In genomic region chr3:122383915-122384697, GRCh38 we compare ENCODE assay signal across 1 cellular context.
TF ChIP-seq lines count a peak whose summit lies in the region.

A gene with protein sequence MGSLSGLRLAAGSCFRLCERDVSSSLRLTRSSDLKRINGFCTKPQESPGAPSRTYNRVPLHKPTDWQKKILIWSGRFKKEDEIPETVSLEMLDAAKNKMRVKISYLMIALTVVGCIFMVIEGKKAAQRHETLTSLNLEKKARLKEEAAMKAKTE (plus strand): TSS chr3:122384182. CDS start chr3:122384266, 84 bp downstream.

TF ChIP-seq in HepG2, 621 proteins besides CTCF, POLR2A, EP300 and RAD21 (continued from another document and continues in another):
- TF ChIP-seq, protein P1, sequence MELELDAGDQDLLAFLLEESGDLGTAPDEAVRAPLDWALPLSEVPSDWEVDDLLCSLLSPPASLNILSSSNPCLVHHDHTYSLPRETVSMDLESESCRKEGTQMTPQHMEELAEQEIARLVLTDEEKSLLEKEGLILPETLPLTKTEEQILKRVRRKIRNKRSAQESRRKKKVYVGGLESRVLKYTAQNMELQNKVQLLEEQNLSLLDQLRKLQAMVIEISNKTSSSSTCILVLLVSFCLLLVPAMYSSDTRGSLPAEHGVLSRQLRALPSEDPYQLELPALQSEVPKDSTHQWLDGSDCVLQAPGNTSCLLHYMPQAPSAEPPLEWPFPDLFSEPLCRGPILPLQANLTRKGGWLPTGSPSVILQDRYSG (CRISPR knock-in tag; IDR thresholded peaks at IDR 0.05), result peak; percentile 78; the same call in 1 of the 2 replicates
- TF ChIP-seq ZNF329 (CRISPR knock-in tag; IDR thresholded peaks at IDR 0.05; ENCODE audit: low read depth) (peak; percentile 90), ZZZ3 (CRISPR knock-in tag; IDR thresholded peaks at IDR 0.05; ENCODE audit: borderline replicate concordance) (peak; percentile 68; the same call in 1 of the 2 replicates), KDM4B (CRISPR knock-in tag; IDR thresholded peaks at IDR 0.05) (peak; percentile 96), SRSF4 (IDR thresholded peaks at IDR 0.05; ENCODE audit: low read depth, low read length, poor library complexity, severe bottlenecking) (no peak), ZBTB40 (IDR thresholded peaks at IDR 0.05) (no peak), ZBTB40 (CRISPR knock-in tag; IDR thresholded peaks at IDR 0.05) (peak; percentile 72; the same call in 1 of the 2 replicates), ZNF672 (CRISPR knock-in tag; IDR thresholded peaks at IDR 0.05) (no peak), U2AF2 (IDR thresholded peaks at IDR 0.05; ENCODE audit: low read depth, low read length) (no peak), GMEB2 (CRISPR knock-in tag; IDR thresholded peaks at IDR 0.05; ENCODE audit: low read depth) (peak; percentile 88), ZNF556 (CRISPR knock-in tag; IDR thresholded peaks at IDR 0.05; ENCODE audit: borderline replicate concordance) (peak; percentile 95), BHLHE40 (IDR thresholded peaks at IDR 0.05; ENCODE audit: low read length) (0 out of 2 replicates have a peak, but pooled peaks have one; percentile 45), SPEN (CRISPR knock-in tag; IDR thresholded peaks at IDR 0.05; ENCODE audit: low read depth) (peak; percentile 96), SIX4 (CRISPR knock-in tag; IDR thresholded peaks at IDR 0.05) (0 out of 2 replicates have a peak, but pooled peaks have one; percentile 61), ZNF234 (CRISPR knock-in tag; conservative IDR thresholded peaks at IDR 0.05) (no peak), ZMAT5 (CRISPR knock-in tag; IDR thresholded peaks at IDR 0.05; ENCODE audit: borderline replicate concordance, low read depth) (no peak), DMAP1 (CRISPR knock-in tag; IDR thresholded peaks at IDR 0.05) (peak; percentile 84), CHCHD3 (CRISPR knock-in tag; IDR thresholded peaks at IDR 0.05) (no peak), SYNCRIP (IDR thresholded peaks at IDR 0.05; ENCODE audit: insufficient read depth, low read depth, low read length) (no peak), ZNF17 (CRISPR knock-in tag; IDR thresholded peaks at IDR 0.05) (no peak), ZNF557 (CRISPR knock-in tag; IDR thresholded peaks at IDR 0.05) (peak; percentile 97), TCF7 (IDR thresholded peaks at IDR 0.05; ENCODE audit: low read depth) (no peak), IKZF4 (CRISPR knock-in tag; IDR thresholded peaks at IDR 0.05; ENCODE audit: borderline replicate concordance, low read depth, not compliant biosample characterization) (peak; percentile 49), ZSCAN25 (CRISPR knock-in tag; IDR thresholded peaks at IDR 0.05) (peak; percentile 60; the same call in 1 of the 2 replicates), ZNF746 (CRISPR knock-in tag; IDR thresholded peaks at IDR 0.05) (0 out of 2 replicates have a peak, but pooled peaks have one; percentile 63)
- TF ChIP-seq, protein P2, sequence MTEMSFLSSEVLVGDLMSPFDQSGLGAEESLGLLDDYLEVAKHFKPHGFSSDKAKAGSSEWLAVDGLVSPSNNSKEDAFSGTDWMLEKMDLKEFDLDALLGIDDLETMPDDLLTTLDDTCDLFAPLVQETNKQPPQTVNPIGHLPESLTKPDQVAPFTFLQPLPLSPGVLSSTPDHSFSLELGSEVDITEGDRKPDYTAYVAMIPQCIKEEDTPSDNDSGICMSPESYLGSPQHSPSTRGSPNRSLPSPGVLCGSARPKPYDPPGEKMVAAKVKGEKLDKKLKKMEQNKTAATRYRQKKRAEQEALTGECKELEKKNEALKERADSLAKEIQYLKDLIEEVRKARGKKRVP (CRISPR knock-in tag; IDR thresholded peaks at IDR 0.05), result peak in 1 of 2 experiments; percentile 63; a peak in 2 of 4 replicates
- TF ChIP-seq, protein P3, sequence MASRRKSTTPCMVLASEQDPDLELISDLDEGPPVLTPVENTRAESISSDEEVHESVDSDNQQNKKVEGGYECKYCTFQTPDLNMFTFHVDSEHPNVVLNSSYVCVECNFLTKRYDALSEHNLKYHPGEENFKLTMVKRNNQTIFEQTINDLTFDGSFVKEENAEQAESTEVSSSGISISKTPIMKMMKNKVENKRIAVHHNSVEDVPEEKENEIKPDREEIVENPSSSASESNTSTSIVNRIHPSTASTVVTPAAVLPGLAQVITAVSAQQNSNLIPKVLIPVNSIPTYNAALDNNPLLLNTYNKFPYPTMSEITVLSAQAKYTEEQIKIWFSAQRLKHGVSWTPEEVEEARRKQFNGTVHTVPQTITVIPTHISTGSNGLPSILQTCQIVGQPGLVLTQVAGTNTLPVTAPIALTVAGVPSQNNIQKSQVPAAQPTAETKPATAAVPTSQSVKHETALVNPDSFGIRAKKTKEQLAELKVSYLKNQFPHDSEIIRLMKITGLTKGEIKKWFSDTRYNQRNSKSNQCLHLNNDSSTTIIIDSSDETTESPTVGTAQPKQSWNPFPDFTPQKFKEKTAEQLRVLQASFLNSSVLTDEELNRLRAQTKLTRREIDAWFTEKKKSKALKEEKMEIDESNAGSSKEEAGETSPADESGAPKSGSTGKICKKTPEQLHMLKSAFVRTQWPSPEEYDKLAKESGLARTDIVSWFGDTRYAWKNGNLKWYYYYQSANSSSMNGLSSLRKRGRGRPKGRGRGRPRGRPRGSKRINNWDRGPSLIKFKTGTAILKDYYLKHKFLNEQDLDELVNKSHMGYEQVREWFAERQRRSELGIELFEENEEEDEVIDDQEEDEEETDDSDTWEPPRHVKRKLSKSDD (CRISPR knock-in tag; IDR thresholded peaks at IDR 0.05; ENCODE audit: low read depth), result peak; percentile 94
- TF ChIP-seq, protein P4, sequence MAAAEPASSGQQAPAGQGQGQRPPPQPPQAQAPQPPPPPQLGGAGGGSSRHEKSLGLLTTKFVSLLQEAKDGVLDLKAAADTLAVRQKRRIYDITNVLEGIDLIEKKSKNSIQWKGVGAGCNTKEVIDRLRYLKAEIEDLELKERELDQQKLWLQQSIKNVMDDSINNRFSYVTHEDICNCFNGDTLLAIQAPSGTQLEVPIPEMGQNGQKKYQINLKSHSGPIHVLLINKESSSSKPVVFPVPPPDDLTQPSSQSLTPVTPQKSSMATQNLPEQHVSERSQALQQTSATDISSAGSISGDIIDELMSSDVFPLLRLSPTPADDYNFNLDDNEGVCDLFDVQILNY (CRISPR knock-in tag; conservative IDR thresholded peaks at IDR 0.05), result 0 out of 2 replicates have a peak, but pooled peaks have one; percentile 21
- TF ChIP-seq, protein P5, sequence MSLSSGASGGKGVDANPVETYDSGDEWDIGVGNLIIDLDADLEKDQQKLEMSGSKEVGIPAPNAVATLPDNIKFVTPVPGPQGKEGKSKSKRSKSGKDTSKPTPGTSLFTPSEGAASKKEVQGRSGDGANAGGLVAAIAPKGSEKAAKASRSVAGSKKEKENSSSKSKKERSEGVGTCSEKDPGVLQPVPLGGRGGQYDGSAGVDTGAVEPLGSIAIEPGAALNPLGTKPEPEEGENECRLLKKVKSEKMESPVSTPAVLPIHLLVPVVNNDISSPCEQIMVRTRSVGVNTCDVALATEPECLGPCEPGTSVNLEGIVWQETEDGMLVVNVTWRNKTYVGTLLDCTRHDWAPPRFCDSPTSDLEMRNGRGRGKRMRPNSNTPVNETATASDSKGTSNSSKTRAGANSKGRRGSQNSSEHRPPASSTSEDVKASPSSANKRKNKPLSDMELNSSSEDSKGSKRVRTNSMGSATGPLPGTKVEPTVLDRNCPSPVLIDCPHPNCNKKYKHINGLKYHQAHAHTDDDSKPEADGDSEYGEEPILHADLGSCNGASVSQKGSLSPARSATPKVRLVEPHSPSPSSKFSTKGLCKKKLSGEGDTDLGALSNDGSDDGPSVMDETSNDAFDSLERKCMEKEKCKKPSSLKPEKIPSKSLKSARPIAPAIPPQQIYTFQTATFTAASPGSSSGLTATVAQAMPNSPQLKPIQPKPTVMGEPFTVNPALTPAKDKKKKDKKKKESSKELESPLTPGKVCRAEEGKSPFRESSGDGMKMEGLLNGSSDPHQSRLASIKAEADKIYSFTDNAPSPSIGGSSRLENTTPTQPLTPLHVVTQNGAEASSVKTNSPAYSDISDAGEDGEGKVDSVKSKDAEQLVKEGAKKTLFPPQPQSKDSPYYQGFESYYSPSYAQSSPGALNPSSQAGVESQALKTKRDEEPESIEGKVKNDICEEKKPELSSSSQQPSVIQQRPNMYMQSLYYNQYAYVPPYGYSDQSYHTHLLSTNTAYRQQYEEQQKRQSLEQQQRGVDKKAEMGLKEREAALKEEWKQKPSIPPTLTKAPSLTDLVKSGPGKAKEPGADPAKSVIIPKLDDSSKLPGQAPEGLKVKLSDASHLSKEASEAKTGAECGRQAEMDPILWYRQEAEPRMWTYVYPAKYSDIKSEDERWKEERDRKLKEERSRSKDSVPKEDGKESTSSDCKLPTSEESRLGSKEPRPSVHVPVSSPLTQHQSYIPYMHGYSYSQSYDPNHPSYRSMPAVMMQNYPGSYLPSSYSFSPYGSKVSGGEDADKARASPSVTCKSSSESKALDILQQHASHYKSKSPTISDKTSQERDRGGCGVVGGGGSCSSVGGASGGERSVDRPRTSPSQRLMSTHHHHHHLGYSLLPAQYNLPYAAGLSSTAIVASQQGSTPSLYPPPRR (CRISPR knock-in tag; IDR thresholded peaks at IDR 0.05; ENCODE audit: borderline replicate concordance), result peak; percentile 82
- TF ChIP-seq, protein P6, sequence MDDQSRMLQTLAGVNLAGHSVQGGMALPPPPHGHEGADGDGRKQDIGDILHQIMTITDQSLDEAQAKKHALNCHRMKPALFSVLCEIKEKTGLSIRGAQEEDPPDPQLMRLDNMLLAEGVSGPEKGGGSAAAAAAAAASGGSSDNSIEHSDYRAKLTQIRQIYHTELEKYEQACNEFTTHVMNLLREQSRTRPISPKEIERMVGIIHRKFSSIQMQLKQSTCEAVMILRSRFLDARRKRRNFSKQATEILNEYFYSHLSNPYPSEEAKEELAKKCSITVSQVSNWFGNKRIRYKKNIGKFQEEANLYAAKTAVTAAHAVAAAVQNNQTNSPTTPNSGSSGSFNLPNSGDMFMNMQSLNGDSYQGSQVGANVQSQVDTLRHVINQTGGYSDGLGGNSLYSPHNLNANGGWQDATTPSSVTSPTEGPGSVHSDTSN (CRISPR knock-in tag; IDR thresholded peaks at IDR 0.05; ENCODE audit: borderline replicate concordance), result peak; percentile 54; the same call in 1 of the 2 replicates
